Comparison of ENCODE assay signal across 18 cellular contexts in the genomic region with DNA sequence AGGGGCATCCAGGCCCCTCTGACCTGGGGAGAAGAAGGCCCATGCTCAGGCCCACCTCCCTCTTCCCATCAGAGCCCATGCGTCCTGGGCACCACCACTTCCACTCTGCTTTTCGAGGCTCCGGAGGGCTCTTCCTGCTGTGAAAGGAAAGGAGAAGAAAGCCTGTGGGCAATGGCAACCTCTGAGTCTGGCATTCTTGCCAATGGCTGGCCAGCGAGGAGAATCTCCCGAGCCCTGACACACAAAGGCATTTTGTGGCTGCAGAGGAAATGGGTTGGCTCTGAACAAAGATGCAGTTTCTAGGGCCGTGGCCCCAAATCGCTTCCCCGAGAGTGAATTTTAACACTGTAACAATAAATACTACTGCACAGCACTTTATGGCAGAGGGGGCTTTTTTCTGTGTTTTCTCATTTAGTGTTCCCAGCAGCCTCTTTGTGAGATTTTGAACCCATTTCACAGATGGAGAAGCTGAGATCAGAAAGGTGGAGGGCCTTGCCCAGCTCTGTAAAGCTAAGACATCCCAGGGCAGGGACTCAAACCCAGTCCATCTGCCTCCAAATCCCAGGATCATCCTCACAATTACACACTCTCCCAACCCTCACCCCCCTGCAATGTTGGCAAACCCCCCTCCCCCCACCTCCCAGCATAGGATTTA. TPM values are rescaled to one million over a fixed set of nuclear protein-coding genes. Genes with fewer than 3 reads are reported as not detected.
DNase-seq lines count a peak whose midpoint lies in the region; ATAC-seq, FAIRE-seq and TF ChIP-seq lines count a peak whose summit lies in the region.
"Had no signal": no experiment of that assay in that cellular context is flagged by ENCODE, and none has a peak within 500 bp of the region (broad histone marks: within the 10 kb centered on the region; RNA-seq: fewer than 3 reads in every experiment).

No MANE protein-coding gene starts in this region.

- no peaks in the 10 kb centered on the region for H3K9me3 Mint-ChIP-seq in stimulated activated effector memory CD8-positive, alpha-beta T cell treated with anti-CD3 and anti-CD28 coated beads, Interleukin-12 subunit alpha, Interleukin-12 subunit beta, amount 100 ng/mL, for 72 hours
- H3K9me3 Mint-ChIP-seq in MCF 10A (ENCODE audit: unreplicated experiment), result no peaks in the 10 kb centered on the region
- no peaks in the 10 kb centered on the region for H3K9me3 Mint-ChIP-seq in activated CD4-positive, alpha-beta T cell treated with anti-CD3 and anti-CD28 coated beads, Interleukin-2, amount 10 ng/mL, durations not matched to agents 7 days and 5 days
- H3K9me3 Mint-ChIP-seq: CD4-positive, alpha-beta memory T cell had no signal

- H3K27me3 Mint-ChIP-seq in MCF 10A (ENCODE audit: insufficient read depth, unreplicated experiment), result peaks cover 24% of the 10 kb centered on the region
- no peaks in the 10 kb centered on the region for H3K27me3 Mint-ChIP-seq in activated CD4-positive, alpha-beta T cell treated with anti-CD3 and anti-CD28 coated beads, Interleukin-2, amount 10 ng/mL, durations not matched to agents 7 days and 5 days

- no peak overlapping the region for H3K9ac ChIP-seq in K562 (ENCODE audit: insufficient read depth in 1 of 2, low read depth in 2 of 2, low read length in 2 of 2)

- no peaks in the 10 kb centered on the region for H3K79me2 ChIP-seq in K562 (ENCODE audit: control insufficient read depth, insufficient read depth, low read length)
- H3K79me2 ChIP-seq in osteoblast (ENCODE audit: insufficient read depth, low read length), result no peaks in the 10 kb centered on the region

- ATAC-seq in K562, result no peak
- ATAC-seq in stimulated activated effector memory CD8-positive, alpha-beta T cell treated with anti-CD3 and anti-CD28 coated beads, Interleukin-12 subunit alpha, Interleukin-12 subunit beta, amount 100 ng/mL, for 72 hours, result no peak

- in situ Hi-C loops in K562 (cut with MboI), result no loop called here

- FAIRE-seq in K562 (lab: Jason Lieb, UNC), result no peak
- FAIRE-seq: GM12891, GM18507 had no signal

- H2AFZ ChIP-seq in K562 (ENCODE audit: low read depth, low read length), result no peak overlapping the region
- H2AFZ ChIP-seq in osteoblast (ENCODE audit: low read length), result no peak overlapping the region

- H3K27ac ChIP-seq in VCaP (peak overlapping the region; percentile 56), K562 (ENCODE audit: extremely low read depth, low read depth, low read length) (no peak overlapping the region), osteoblast (ENCODE audit: low read depth, low read length) (no peak overlapping the region)

- POLR2A ChIA-PET in K562 (lab: Yijun Ruan, JAX) (no interaction called here), MCF 10A (lab: Yijun Ruan, JAX) (interaction anchor here (0.6 kb wide), 1 partner anchor 1193 kb away, joined by 4 read pairs; no protein-coding TSS in a partner anchor)
- POLR2A ChIA-PET in activated CD4-positive, alpha-beta T cell treated with anti-CD3 and anti-CD28 coated beads, Interleukin-2, amount 10 ng/mL, durations not matched to agents 7 days and 5 days (lab: Charles Lee), result no interaction called here

- no peak for DNase-seq in K562 (ENCODE audit: extremely low read depth in 1 of 4, low spot score in 3 of 4)
- DNase-seq in epidermal melanocyte (ENCODE audit: insufficient read length, low spot score), result peak; percentile 70
- DNase-seq in osteoblast (ENCODE audit: insufficient read length, low spot score, missing footprints), result peak; percentile 91
- DNase-seq in stimulated activated effector memory CD8-positive, alpha-beta T cell treated with anti-CD3 and anti-CD28 coated beads, Interleukin-12 subunit alpha, Interleukin-12 subunit beta, amount 100 ng/mL, for 72 hours (ENCODE audit: low spot score in 2 of 2), result no peak
- DNase-seq in MCF 10A (ENCODE audit: unreplicated experiment), result no peak
- no peak for DNase-seq in activated CD4-positive, alpha-beta T cell treated with anti-CD3 and anti-CD28 coated beads, Interleukin-2, amount 10 ng/mL, durations not matched to agents 7 days and 5 days
- DNase-seq: Calu3; CD4-positive, alpha-beta memory T cell; COR-L47; DMS53; DMS79 treated with DMSO at 0.1 percent for 48 hours; GF-D8; GOT3; H7; HCEC 1CT had no signal

- no peak for TF ChIP-seq CTCF in VCaP (conservative IDR thresholded peaks at IDR 0.05)
- no peak for TF ChIP-seq CTCF in K562 (IDR thresholded peaks at IDR 0.05 in 2 of 3, conservative IDR thresholded peaks at IDR 0.05 in 1 of 3; ENCODE audit: insufficient read depth in 2 of 3, low read depth in 1 of 3, low read length in 3 of 3)
- no peak for TF ChIP-seq CTCF in osteoblast (IDR thresholded peaks at IDR 0.05; ENCODE audit: extremely low read depth, low read depth, low read length)
- TF ChIP-seq CTCF in MCF 10A (IDR thresholded peaks at IDR 0.05; ENCODE audit: unreplicated experiment), result no peak

- H3K9me3 ChIP-seq in K562 (replicated peaks; ENCODE audit: control insufficient read depth, insufficient read depth, low read depth, low read length) (no peaks in the 10 kb centered on the region), osteoblast (ENCODE audit: low read depth, low read length) (no peaks in the 10 kb centered on the region)

- BruUV-seq in K562 (replicated peaks; lab: Mats Ljungman, UMichigan) (no TSS peak), MCF 10A (replicated peaks; lab: Mats Ljungman, UMichigan) (no TSS peak)

- no peaks in the 10 kb centered on the region for H3K9me1 ChIP-seq in K562 (ENCODE audit: control insufficient read depth, insufficient read depth, low read length)

- peaks cover 50 to 78% of the 10 kb centered on the region in 2 experiments for H3K27me3 ChIP-seq in K562 (ENCODE audit: control insufficient read depth in 2 of 2, insufficient read depth in 2 of 2, low read length in 2 of 2)
- peaks cover 16% of the 10 kb centered on the region for H3K27me3 ChIP-seq in osteoblast (ENCODE audit: insufficient read depth, low read length)

- intact Hi-C loops in K562 (cut with micrococcal nuclease), result no loop called here
- intact Hi-C loops in MCF 10A (cut with micrococcal nuclease), result no loop called here

- no peak overlapping the region for H3K27ac Mint-ChIP-seq in stimulated activated effector memory CD8-positive, alpha-beta T cell treated with anti-CD3 and anti-CD28 coated beads, Interleukin-12 subunit alpha, Interleukin-12 subunit beta, amount 100 ng/mL, for 72 hours
- no peak overlapping the region for H3K27ac Mint-ChIP-seq in MCF 10A (ENCODE audit: low read depth, unreplicated experiment)
- no peak overlapping the region for H3K27ac Mint-ChIP-seq in activated CD4-positive, alpha-beta T cell treated with anti-CD3 and anti-CD28 coated beads, Interleukin-2, amount 10 ng/mL, durations not matched to agents 7 days and 5 days
- H3K27ac Mint-ChIP-seq: CD4-positive, alpha-beta memory T cell had no signal

- no peak overlapping the region for H3K4me3 Mint-ChIP-seq in stimulated activated effector memory CD8-positive, alpha-beta T cell treated with anti-CD3 and anti-CD28 coated beads, Interleukin-12 subunit alpha, Interleukin-12 subunit beta, amount 100 ng/mL, for 72 hours
- H3K4me3 Mint-ChIP-seq in MCF 10A (ENCODE audit: unreplicated experiment), result no peak overlapping the region
- H3K4me3 Mint-ChIP-seq in activated CD4-positive, alpha-beta T cell treated with anti-CD3 and anti-CD28 coated beads, Interleukin-2, amount 10 ng/mL, durations not matched to agents 7 days and 5 days, result no peak overlapping the region
- H3K4me3 Mint-ChIP-seq: CD4-positive, alpha-beta memory T cell had no signal

- no peak for TF ChIP-seq RAD21 in K562 (CRISPR knock-in tag; conservative IDR thresholded peaks at IDR 0.05 in 1 of 2, IDR thresholded peaks at IDR 0.05 in 1 of 2)

- H4K20me1 ChIP-seq in K562 (replicated peaks; ENCODE audit: control insufficient read depth, insufficient read depth, low read length), result peaks cover 9% of the 10 kb centered on the region
- no peaks in the 10 kb centered on the region for H4K20me1 ChIP-seq in osteoblast (ENCODE audit: insufficient read depth, low read length)

- TF ChIP-seq POLR2A in K562 (conservative IDR thresholded peaks at IDR 0.05), result no peak

- no peaks in the 10 kb centered on the region for H3K36me3 Mint-ChIP-seq in stimulated activated effector memory CD8-positive, alpha-beta T cell treated with anti-CD3 and anti-CD28 coated beads, Interleukin-12 subunit alpha, Interleukin-12 subunit beta, amount 100 ng/mL, for 72 hours
- H3K36me3 Mint-ChIP-seq in MCF 10A (ENCODE audit: insufficient read depth, unreplicated experiment), result no peaks in the 10 kb centered on the region
- no peaks in the 10 kb centered on the region for H3K36me3 Mint-ChIP-seq in activated CD4-positive, alpha-beta T cell treated with anti-CD3 and anti-CD28 coated beads, Interleukin-2, amount 10 ng/mL, durations not matched to agents 7 days and 5 days (ENCODE audit: low read depth)
- H3K36me3 Mint-ChIP-seq: CD4-positive, alpha-beta memory T cell had no signal

- H3K36me3 ChIP-seq in K562 (ENCODE audit: control insufficient read depth, insufficient read depth, low read length) (no peaks in the 10 kb centered on the region), osteoblast (ENCODE audit: insufficient read depth, low read length) (no peaks in the 10 kb centered on the region)

- no peak overlapping the region for H3K4me2 ChIP-seq in K562 (ENCODE audit: insufficient read depth, low read length)
- H3K4me2 ChIP-seq in osteoblast (ENCODE audit: insufficient read depth, low read length), result no peak overlapping the region

- CTCF ChIA-PET in K562 (lab: Yijun Ruan, JAX; ENCODE audit: low intra/inter-chr PET ratio) (no interaction called here), MCF 10A (lab: Yijun Ruan, JAX) (no interaction called here)
- CTCF ChIA-PET in activated CD4-positive, alpha-beta T cell treated with anti-CD3 and anti-CD28 coated beads, Interleukin-2, amount 10 ng/mL, durations not matched to agents 7 days and 5 days (lab: Charles Lee), result interaction anchor here (1.2 to 1.5 kb wide), 2 partner anchors 19 to 155 kb away, joined by 4 to 7 read pairs; no protein-coding TSS in a partner anchor

- H3K4me1 ChIP-seq in K562 (replicated peaks in 1 of 2; ENCODE audit: control insufficient read depth in 2 of 2, insufficient read depth in 2 of 2, low read length in 2 of 2) (no peaks in the 10 kb centered on the region), osteoblast (ENCODE audit: insufficient read depth, low read length) (no peaks in the 10 kb centered on the region)

- TF ChIP-seq EP300 in K562 (IDR thresholded peaks at IDR 0.05; ENCODE audit: low read length), result no peak

- H3K4me1 Mint-ChIP-seq in stimulated activated effector memory CD8-positive, alpha-beta T cell treated with anti-CD3 and anti-CD28 coated beads, Interleukin-12 subunit alpha, Interleukin-12 subunit beta, amount 100 ng/mL, for 72 hours, result no peaks in the 10 kb centered on the region
- no peaks in the 10 kb centered on the region for H3K4me1 Mint-ChIP-seq in MCF 10A (ENCODE audit: insufficient read depth, unreplicated experiment)
- peaks cover 5% of the 10 kb centered on the region for H3K4me1 Mint-ChIP-seq in activated CD4-positive, alpha-beta T cell treated with anti-CD3 and anti-CD28 coated beads, Interleukin-2, amount 10 ng/mL, durations not matched to agents 7 days and 5 days
- H3K4me1 Mint-ChIP-seq: CD4-positive, alpha-beta memory T cell had no signal

- no peak overlapping the region for H3K4me3 ChIP-seq in K562
- H3K4me3 ChIP-seq in osteoblast (ENCODE audit: insufficient read depth, low read length), result no peak overlapping the region

- 2% methylated on average over 8 of the region's 8 CpGs for WGBS in K562 (ENCODE audit: insufficient coverage, low coverage, missing lambda C conversion rate)

RNA-seq across cellular contexts. Expression of a gene that starts 35.7 kb away (rescaled TPM):
- total RNA-seq in K562 (2011; cell fraction: chromatin; rRNA removed; ENCODE audit: low replicate concordance), result not detected in 2 replicates
- 0.50 and 0.53 TPM in 2 replicates for total RNA-seq in K562 (2011; cell fraction: nucleolus; rRNA removed)
- 0.37 TPM in 1 of 2 replicates, not detected in the other for total RNA-seq in K562 (2011; cell fraction: nucleoplasm; rRNA removed)
- 0.95 and 1.1 TPM in 2 replicates for total RNA-seq in K562 (2014; rRNA removed)
- 0.16 and 0.55 TPM in 2 replicates for total RNA-seq in K562 (2014; rRNA removed; fragmentation: Illumina TruSeq; extraction: Trizol)
- 0.58 and 0.64 TPM in 2 replicates for total RNA-seq in K562 (2015; rRNA removed; fragmentation: Illumina TruSeq; extraction: Trizol)
- 0.80 and 1.0 TPM in 2 replicates for total RNA-seq in K562 (2021)
- 0.13 and 0.49 TPM in 2 replicates for polyA plus RNA-seq in K562 (2011; rRNA removed)
- 0.33 and 0.47 TPM in 2 replicates for polyA plus RNA-seq in K562 (2011; cell fraction: cytosol; rRNA removed)
- 0.21 and 0.34 TPM in 2 replicates for polyA plus RNA-seq in K562 (2011; cell fraction: nucleus; rRNA removed)
- 1.5 and 1.7 TPM in 2 replicates for polyA plus RNA-seq in K562 (2012)
- polyA plus RNA-seq in K562 (2014; fragmentation: Illumina TruSeq; extraction: Trizol), result 0.88 and 0.94 TPM in 2 replicates
- polyA plus RNA-seq in K562 (2014; fragmentation: Nextera tagmentation; extraction: Ambion mirVana), result under 1 TPM; 0.06 to 0.07 TPM
- polyA plus RNA-seq in K562 (2014; rRNA removed), result 0.62 and 1.4 TPM in 2 replicates
- polyA minus RNA-seq in K562 (2011; rRNA and poly(A)+ RNA removed), result 0.15 TPM in 1 of 2 replicates, not detected in the other
- 0.73 TPM in 1 of 2 replicates, not detected in the other for polyA minus RNA-seq in K562 (2011; cell fraction: cytosol; rRNA and poly(A)+ RNA removed)
- polyA minus RNA-seq in K562 (2011; cell fraction: nucleus; rRNA and poly(A)+ RNA removed), result 0.44 TPM in 1 of 2 replicates, not detected in the other
- 0.59 and 0.72 TPM in 2 replicates for total RNA-seq in osteoblast
- 6.4 TPM in 2 replicates for total RNA-seq in MCF 10A (2022)
- not detected for total RNA-seq in activated CD4-positive, alpha-beta T cell treated with anti-CD3 and anti-CD28 coated beads, Interleukin-2, amount 10 ng/mL, durations not matched to agents 7 days and 5 days
- polyA plus RNA-seq: CD4-positive, alpha-beta memory T cell had no signal

Comparison
In these comparisons a context has a peak if more than half of its experiments do, and no peak if none do; other contexts are left out.
1. DNase-seq: peak in epidermal melanocyte (single experiment) and osteoblast (single experiment); none in K562 (0 of 4), stimulated activated effector memory CD8-positive, alpha-beta T cell treated with anti-CD3 and anti-CD28 coated beads, Interleukin-12 subunit alpha, Interleukin-12 subunit beta, amount 100 ng/mL, for 72 hours (0 of 2), MCF 10A (single experiment) and activated CD4-positive, alpha-beta T cell treated with anti-CD3 and anti-CD28 coated beads, Interleukin-2, amount 10 ng/mL, durations not matched to agents 7 days and 5 days (single experiment).